ENCODE assay signal across 17 cellular contexts in the genomic region with DNA sequence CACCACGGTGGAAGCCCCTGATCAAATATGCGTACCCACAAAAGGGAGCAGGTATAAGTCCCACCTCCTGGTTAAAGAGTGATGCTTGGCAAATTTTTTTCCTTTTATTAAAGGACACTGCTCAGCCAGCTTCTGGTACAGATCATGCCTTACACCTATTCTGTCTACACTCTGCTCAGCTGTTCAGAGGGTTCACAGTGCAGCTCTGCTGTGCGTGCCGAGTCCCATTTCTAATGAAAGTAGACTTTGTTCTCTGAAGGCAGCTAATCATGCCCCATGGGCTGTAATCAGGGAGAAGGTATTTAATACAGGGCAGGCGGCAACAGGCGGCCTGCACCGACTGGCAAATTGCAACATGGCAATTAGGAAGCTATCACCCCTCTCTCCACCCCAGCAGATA. TPM values are rescaled to one million over a fixed set of nuclear protein-coding genes. Genes with fewer than 3 reads are reported as not detected.
DNase-seq lines count a peak whose midpoint lies in the region; TF ChIP-seq lines count a peak whose summit lies in the region.
"Had no signal": no experiment of that assay in that cellular context is flagged by ENCODE, and none has a peak within 500 bp of the region (broad histone marks: within the 10 kb centered on the region; RNA-seq: fewer than 3 reads in every experiment).

No MANE protein-coding gene starts in this region.

- peak overlapping the region in 5 of 7 donors; percentile 41 to 92 (median 77) for H3K27ac Mint-ChIP-seq in CD4-positive, alpha-beta memory T cell
- peak overlapping the region; percentile 75 for H3K27ac Mint-ChIP-seq in mesothelial cell of epicardium

- H3K4me1 ChIP-seq in CD4-positive, alpha-beta memory T cell (ENCODE audit: insufficient read depth, low read length), result peaks cover 33% of the 10 kb centered on the region
- H3K4me1 ChIP-seq in Peyer's patch (peaks cover 0 to 19% (median 7%) of the 10 kb centered on the region in 4 donors), BE2C (peaks cover 14% of the 10 kb centered on the region)

- intact Hi-C loops in CD4-positive, alpha-beta memory T cell (cut with micrococcal nuclease), result no loop called here

- peaks cover 8% of the 10 kb centered on the region for H3K36me3 ChIP-seq in CD4-positive, alpha-beta memory T cell (ENCODE audit: insufficient read depth, low read length)
- H3K36me3 ChIP-seq in Peyer's patch (peaks cover 0 to 13% (median 0%) of the 10 kb centered on the region in 3 donors), BE2C (peaks cover 17% of the 10 kb centered on the region)
- H3K36me3 ChIP-seq: uterus had no signal

- H3K27me3 Mint-ChIP-seq in CD4-positive, alpha-beta memory T cell, result no peaks in the 10 kb centered on the region
- H3K27me3 Mint-ChIP-seq in mesothelial cell of epicardium (ENCODE audit: low read depth), result no peaks in the 10 kb centered on the region

- H3K27ac ChIP-seq in CD4-positive, alpha-beta memory T cell (ENCODE audit: low read depth, low read length), result peak overlapping the region; percentile 8
- H3K27ac ChIP-seq in Peyer's patch, result peak overlapping the region in 2 of 4 donors; percentile 58 to 63
- H3K27ac ChIP-seq: ascending aorta, left lung, parathyroid adenoma, uterus had no signal

- H3K9me3 ChIP-seq in CD4-positive, alpha-beta memory T cell (ENCODE audit: control insufficient read depth in 1 of 2, low read length in 2 of 2), result no peaks in the 10 kb centered on the region
- H3K9me3 ChIP-seq in Peyer's patch, result no peaks in the 10 kb centered on the region
- H3K9me3 ChIP-seq in BE2C, result no peaks in the 10 kb centered on the region
- H3K9me3 ChIP-seq: ascending aorta, left lung, uterus had no signal

- no peak overlapping the region for H3K4me3 ChIP-seq in CD4-positive, alpha-beta memory T cell (ENCODE audit: low read length in 2 of 2)
- H3K4me3 ChIP-seq in Peyer's patch (no peak overlapping the region), epithelial cell of esophagus (ENCODE audit: low read length) (no peak overlapping the region), BE2C (ENCODE audit: low read depth, low read length) (no peak overlapping the region)
- H3K4me3 ChIP-seq: ascending aorta, left lung, uterus had no signal

- DNase-seq in CD4-positive, alpha-beta memory T cell, result no peak
- DNase-seq in Peyer's patch, result peak in 2 of 3 donors; percentile 67 to 76
- peak; percentile 65 for DNase-seq in epithelial cell of esophagus (ENCODE audit: low read depth)
- DNase-seq in mesothelial cell of epicardium (ENCODE audit: low spot score in 2 of 2, unreplicated experiment in 2 of 2), result no peak
- no peak for DNase-seq in BE2C
- no peak for DNase-seq in NCI-H774 (lab: John Stamatoyannopoulos, UW)
- DNase-seq in SIG-M5 treated with dmso at 0.1 percent for 504 hours (lab: John Stamatoyannopoulos, UW; ENCODE audit: unreplicated experiment), result no peak
- DNase-seq in activated naive CD4-positive, alpha-beta T cell treated with Interleukin-2 at 50 U/mL for 16 hours, result no peak
- DNase-seq: activated gamma-delta T cell treated with Interleukin-2 at 50 U/mL for 16 hours; left lung; NCI-H1048; NCI-H2081; NCI-H510A; stimulated activated CD4-positive, alpha-beta T cell treated with anti-CD3 and anti-CD28 coated beads, Interleukin-2, amount 100 ng/mL, for 48 hours; uterus had no signal

- peak overlapping the region in 2 of 8 donors; percentile 41 to 43 for H3K4me3 Mint-ChIP-seq in CD4-positive, alpha-beta memory T cell
- no peak overlapping the region for H3K4me3 Mint-ChIP-seq in mesothelial cell of epicardium

- POLR2A ChIA-PET in CD4-positive, alpha-beta memory T cell (lab: Charles Lee; ENCODE audit: partially characterized antibody), result interaction anchor here (1.3 to 4.7 kb wide), 4 partner anchors 16 to 38 kb away, joined by 3 to 33 read pairs (median 11); a partner anchor contains a TSS

- peaks cover 4 to 21% of the 10 kb centered on the region in 2 donors for H3K36me3 Mint-ChIP-seq in CD4-positive, alpha-beta memory T cell
- no peaks in the 10 kb centered on the region for H3K36me3 Mint-ChIP-seq in mesothelial cell of epicardium

- peaks cover 25 to 41% (median 31%) of the 10 kb centered on the region in 4 donors for H3K4me1 Mint-ChIP-seq in CD4-positive, alpha-beta memory T cell
- H3K4me1 Mint-ChIP-seq in mesothelial cell of epicardium, result peaks cover 31% of the 10 kb centered on the region

- peak in 1 of 2 donors; percentile 7 for TF ChIP-seq POLR2A in Peyer's patch (IDR thresholded peaks at IDR 0.05)

- CTCF ChIA-PET in CD4-positive, alpha-beta memory T cell (lab: Charles Lee; ENCODE audit: partially characterized antibody), result interaction anchor here (0.5 to 9.1 kb wide), 7 partner anchors 11 to 231 kb away, joined by 3 to 108 read pairs (median 6); a partner anchor contains a TSS

- H3K9me3 Mint-ChIP-seq in CD4-positive, alpha-beta memory T cell, result peaks cover 0 to 2% (median 0%) of the 10 kb centered on the region in 8 donors
- no peaks in the 10 kb centered on the region for H3K9me3 Mint-ChIP-seq in mesothelial cell of epicardium

- H3K27me3 ChIP-seq in CD4-positive, alpha-beta memory T cell (ENCODE audit: insufficient read depth, low read length), result no peaks in the 10 kb centered on the region
- H3K27me3 ChIP-seq in Peyer's patch, result no peaks in the 10 kb centered on the region
- H3K27me3 ChIP-seq in BE2C, result no peaks in the 10 kb centered on the region
- H3K27me3 ChIP-seq: ascending aorta, left lung, uterus had no signal

- TF ChIP-seq CTCF in Peyer's patch (IDR thresholded peaks at IDR 0.05), result no peak
- TF ChIP-seq CTCF in epithelial cell of esophagus (IDR thresholded peaks at IDR 0.05; ENCODE audit: insufficient read depth, low read depth, low read length, missing control alignments), result no peak
- TF ChIP-seq CTCF in mesothelial cell of epicardium (IDR thresholded peaks at IDR 0.05; ENCODE audit: unreplicated experiment), result no peak
- no peak for TF ChIP-seq CTCF in BE2C (IDR thresholded peaks at IDR 0.05; ENCODE audit: low read depth, low read length)

RNA-seq across cellular contexts. Expression of a gene that starts 16.3 kb away (rescaled TPM):
- total RNA-seq in CD4-positive, alpha-beta memory T cell, result under 1 TPM; 0.55 to 0.67 TPM
- not detected for polyA plus RNA-seq in CD4-positive, alpha-beta memory T cell
- total RNA-seq in Peyer's patch, result 1 to 10 TPM in 1 of 4 donors, not detected in 3; 3.3 TPM
- 0.58 to 0.72 TPM (median 0.60 TPM) in 3 replicates for total RNA-seq in mesothelial cell of epicardium
- polyA plus RNA-seq in BE2C (2012; ENCODE audit: insufficient read depth, insufficient read length, low read depth), result 0.48 TPM
- total RNA-seq: ascending aorta had no signal

RNA-seq across cellular contexts. Expression of a gene that starts 16.5 kb away (rescaled TPM):
- total RNA-seq in CD4-positive, alpha-beta memory T cell, result 10 to 100 TPM; 52.0 to 54.4 TPM
- 10 to 100 TPM in 1 of 2 donors, 1 to 10 TPM in 1; 7.3 to 12.1 TPM for polyA plus RNA-seq in CD4-positive, alpha-beta memory T cell
- total RNA-seq in Peyer's patch (10 to 100 TPM; 21.4 to 58.6 (median 45.7) TPM), mesothelial cell of epicardium (45.9 to 52.7 TPM (median 49.7 TPM) in 3 replicates)
- 53.9 TPM for polyA plus RNA-seq in BE2C (2012; ENCODE audit: insufficient read depth, insufficient read length, low read depth)

RNA-seq across cellular contexts. Expression of a gene that starts 22.9 kb away (rescaled TPM):
- total RNA-seq in CD4-positive, alpha-beta memory T cell, result 10 to 100 TPM; 74.8 to 82.9 TPM
- polyA plus RNA-seq in CD4-positive, alpha-beta memory T cell, result 10 to 100 TPM; 82.2 to 94.7 TPM
- total RNA-seq in Peyer's patch (100 to 1,000 TPM in 2 of 4 donors, 10 to 100 TPM in 2; 78.3 to 165 (median 108) TPM), mesothelial cell of epicardium (107 to 112 TPM (median 111 TPM) in 3 replicates)
- polyA plus RNA-seq in BE2C (2012; ENCODE audit: insufficient read depth, insufficient read length, low read depth), result 421 TPM

RNA-seq across cellular contexts. Expression of a gene that starts 23.1 kb away (rescaled TPM):
- total RNA-seq in CD4-positive, alpha-beta memory T cell, result 10 to 100 TPM; 42.5 to 47.7 TPM
- polyA plus RNA-seq in CD4-positive, alpha-beta memory T cell, result 10 to 100 TPM; 14.4 to 21.9 TPM
- total RNA-seq in Peyer's patch (10 to 100 TPM in 3 of 4 donors, 1 to 10 TPM in 1; 8.6 to 29.7 (median 16.5) TPM), mesothelial cell of epicardium (39.5 to 43.4 TPM (median 41.3 TPM) in 3 replicates)
- 114 TPM for polyA plus RNA-seq in BE2C (2012; ENCODE audit: insufficient read depth, insufficient read length, low read depth)

RNA-seq across cellular contexts. Expression of a gene that starts 38.5 kb away (rescaled TPM):
- under 1 TPM; 0.33 to 0.49 TPM for total RNA-seq in CD4-positive, alpha-beta memory T cell
- 1 to 10 TPM; 1.2 to 1.4 TPM for polyA plus RNA-seq in CD4-positive, alpha-beta memory T cell
- total RNA-seq in Peyer's patch, result not detected
- total RNA-seq in mesothelial cell of epicardium, result 3.5 to 4.7 TPM (median 4.1 TPM) in 3 replicates
- 0.69 TPM for polyA plus RNA-seq in BE2C (2012; ENCODE audit: insufficient read depth, insufficient read length, low read depth)
- total RNA-seq: ascending aorta had no signal

Comparison
In these comparisons a context has a peak if more than half of its experiments do, and no peak if none do; other contexts are left out.
1. DNase-seq: peak in Peyer's patch (2 of 3) and epithelial cell of esophagus (single experiment); none in CD4-positive, alpha-beta memory T cell (0 of 5), mesothelial cell of epicardium (0 of 2), BE2C (single experiment), NCI-H774 (single experiment), SIG-M5 treated with dmso at 0.1 percent for 504 hours (single experiment) and activated naive CD4-positive, alpha-beta T cell treated with Interleukin-2 at 50 U/mL for 16 hours (single experiment).